Comparison of ENCODE assay signal across 16 cellular contexts in genomic region chr2:68577183-68577582, GRCh38.
A peak's percentile ranks its signal among the peaks of the same experiment; 100 is the strongest.
DNase-seq lines count a peak whose midpoint lies in the region; ATAC-seq, FAIRE-seq and TF ChIP-seq lines count a peak whose summit lies in the region.
"Had no signal": no experiment of that assay in that cellular context is flagged by ENCODE, and none has a peak within 500 bp of the region (broad histone marks: within the 10 kb centered on the region; RNA-seq: fewer than 3 reads in every experiment).

No MANE protein-coding gene starts in this region.

- H3K9ac ChIP-seq in IMR-90 (ENCODE audit: low read depth, low read length) = no peak overlapping the region
- H3K9ac ChIP-seq in endothelial cell of umbilical vein (replicated peaks; ENCODE audit: extremely low read depth, insufficient read depth, low read length) = no peak overlapping the region

- H2BK5ac ChIP-seq in IMR-90 (ENCODE audit: low read depth, low read length, poor library complexity, severe bottlenecking) = no peak overlapping the region

- H3K36me3 Mint-ChIP-seq in activated T-cell treated with anti-CD3 and anti-CD28 coated beads, Interleukin-2, amount 50 U/mL, for 24 hours (ENCODE audit: low read depth) = peaks cover 13% of the 10 kb centered on the region

- no peak overlapping the region for H3K27ac ChIP-seq in IMR-90 (ENCODE audit: insufficient read depth, low read length)
- no peak overlapping the region for H3K27ac ChIP-seq in endothelial cell of umbilical vein (ENCODE audit: insufficient read depth, low read depth, low read length)
- H3K27ac ChIP-seq in WERI-Rb-1 = no peak overlapping the region

- H3K4me2 ChIP-seq in IMR-90 (ENCODE audit: low read depth, low read length) = no peak overlapping the region
- no peak overlapping the region for H3K4me2 ChIP-seq in endothelial cell of umbilical vein (ENCODE audit: insufficient read depth, low read length)

- no peak overlapping the region for H2BK15ac ChIP-seq in IMR-90 (ENCODE audit: low read depth, low read length)

- H3K4me1 ChIP-seq in IMR-90 (ENCODE audit: control insufficient read depth, insufficient read depth, low read length) (no peaks in the 10 kb centered on the region), endothelial cell of umbilical vein (ENCODE audit: control insufficient read depth, extremely low read depth, insufficient read depth, low read length) (peaks cover 3% of the 10 kb centered on the region)

- TF ChIP-seq POLR2A in IMR-90 (IDR thresholded peaks at IDR 0.05; ENCODE audit: low read depth, low read length) (no peak), endothelial cell of umbilical vein (IDR thresholded peaks at IDR 0.05; ENCODE audit: low read depth, low read length) (no peak)

- H4K20me1 ChIP-seq in IMR-90 (ENCODE audit: insufficient read depth, low read length) = no peaks in the 10 kb centered on the region
- H4K20me1 ChIP-seq in endothelial cell of umbilical vein (replicated peaks; ENCODE audit: control insufficient read depth, extremely low read depth, insufficient read depth, low read length) = no peaks in the 10 kb centered on the region

- peak; percentile 29 for DNase-seq in IMR-90
- DNase-seq in amniotic epithelial cell (ENCODE audit: low read depth) = peak; percentile 33
- DNase-seq in endothelial cell of umbilical vein (ENCODE audit: low read depth, low spot score) = no peak
- peak; percentile 51 for DNase-seq in skeletal muscle cell (ENCODE audit: low read depth)
- no peak for DNase-seq in activated T-cell treated with anti-CD3 and anti-CD28 coated beads, Interleukin-2, amount 50 U/mL, for 24 hours
- no peak for DNase-seq in WERI-Rb-1
- DNase-seq: CD8-positive, alpha-beta T cell; COR-L47; DND-41; GDM1; HCEC 1CT; HFFc6 had no signal

- ATAC-seq in IMR-90 (ENCODE audit: low read depth) = no peak
- no peak for ATAC-seq in GM21367 (IDR thresholded peaks at IDR 0.05; ENCODE audit: unreplicated experiment)
- ATAC-seq: CD8-positive, alpha-beta T cell had no signal

- in situ Hi-C loops in IMR-90 (cut with MboI; ENCODE audit: low sequenced_read_pairs) = loop anchor here (25.0 kb wide), 1 partner anchor 90 kb away; no protein-coding TSS in a partner anchor

- H3K9me1 ChIP-seq in IMR-90 (ENCODE audit: insufficient read depth, low read length) (no peaks in the 10 kb centered on the region), endothelial cell of umbilical vein (replicated peaks; ENCODE audit: control insufficient read depth, extremely low read depth, insufficient read depth, low read length) (no peaks in the 10 kb centered on the region)

- no peak overlapping the region for H3K23ac ChIP-seq in IMR-90 (ENCODE audit: low read depth, low read length)

- no peaks in the 10 kb centered on the region for H3K36me3 ChIP-seq in IMR-90 (ENCODE audit: control insufficient read depth, insufficient read depth, low read length)
- no peaks in the 10 kb centered on the region for H3K36me3 ChIP-seq in endothelial cell of umbilical vein (ENCODE audit: control insufficient read depth in 2 of 2, extremely low read depth in 1 of 2, insufficient read depth in 2 of 2, low read length in 2 of 2)
- no peaks in the 10 kb centered on the region for H3K36me3 ChIP-seq in WERI-Rb-1

- H3K4me3 ChIP-seq in IMR-90 (ENCODE audit: insufficient read depth, low read depth, low read length) = no peak overlapping the region
- H3K4me3 ChIP-seq in endothelial cell of umbilical vein (replicated peaks in 1 of 3; ENCODE audit: insufficient read depth in 1 of 3, low read depth in 1 of 3, low read length in 3 of 3) = no peak overlapping the region
- no peak overlapping the region for H3K4me3 ChIP-seq in skeletal muscle cell (ENCODE audit: low read depth, low read length)
- no peak overlapping the region for H3K4me3 ChIP-seq in WERI-Rb-1 (ENCODE audit: low read depth, low read length)

- no peak overlapping the region for H3K27ac Mint-ChIP-seq in activated T-cell treated with anti-CD3 and anti-CD28 coated beads, Interleukin-2, amount 50 U/mL, for 24 hours
- H3K27ac Mint-ChIP-seq: CD14-positive monocyte; CD8-positive, alpha-beta T cell; HFFc6 had no signal

- H2AFZ ChIP-seq in IMR-90 (replicated peaks; ENCODE audit: low read length, poor library complexity) = no peak overlapping the region
- no peak overlapping the region for H2AFZ ChIP-seq in endothelial cell of umbilical vein (ENCODE audit: low read depth, low read length)

- no peaks in the 10 kb centered on the region for H3K4me1 Mint-ChIP-seq in activated T-cell treated with anti-CD3 and anti-CD28 coated beads, Interleukin-2, amount 50 U/mL, for 24 hours (ENCODE audit: low read depth)

- no peak overlapping the region for H2AK5ac ChIP-seq in IMR-90 (ENCODE audit: low read depth, low read length)

- H3K9me3 Mint-ChIP-seq in activated T-cell treated with anti-CD3 and anti-CD28 coated beads, Interleukin-2, amount 50 U/mL, for 24 hours = no peaks in the 10 kb centered on the region
- H3K9me3 Mint-ChIP-seq: CD8-positive, alpha-beta T cell; HFFc6 had no signal

- H4K5ac ChIP-seq in IMR-90 (ENCODE audit: low read depth, low read length) = no peak overlapping the region

- FAIRE-seq in endothelial cell of umbilical vein (lab: Jason Lieb, UNC) = peak; percentile 67
- FAIRE-seq: D721Med, GM19239 had no signal

- H3K14ac ChIP-seq in IMR-90 (replicated peaks; ENCODE audit: low read depth, low read length) = no peak overlapping the region

- H3K18ac ChIP-seq in IMR-90 (ENCODE audit: low read depth, low read length) = no peak overlapping the region

- TF ChIP-seq CTCF in IMR-90 (conservative IDR thresholded peaks at IDR 0.05; ENCODE audit: low read depth, low read length) (no peak), endothelial cell of umbilical vein (IDR thresholded peaks at IDR 0.05; ENCODE audit: extremely low read depth in 1 of 2, insufficient read depth in 1 of 2, low read depth in 1 of 2, low read length in 2 of 2) (no peak), WERI-Rb-1 (IDR thresholded peaks at IDR 0.05; ENCODE audit: low read depth, low read length) (no peak)

- no peak overlapping the region for H2BK20ac ChIP-seq in IMR-90 (ENCODE audit: low read depth, low read length)

- no peak overlapping the region for H2AK9ac ChIP-seq in IMR-90 (replicated peaks; ENCODE audit: low read depth, low read length, poor library complexity)

- no peaks in the 10 kb centered on the region for H3K27me3 ChIP-seq in IMR-90 (ENCODE audit: control insufficient read depth, insufficient read depth, low read length)
- H3K27me3 ChIP-seq in endothelial cell of umbilical vein (ENCODE audit: control insufficient read depth in 2 of 2, insufficient read depth in 2 of 2, low read length in 2 of 2) = no peaks in the 10 kb centered on the region
- no peaks in the 10 kb centered on the region for H3K27me3 ChIP-seq in WERI-Rb-1 (ENCODE audit: insufficient read depth, low read depth, severe bottlenecking)

- intact Hi-C loops in IMR-90 (cut with micrococcal nuclease) (no loop called here), endothelial cell of umbilical vein (cut with micrococcal nuclease) (no loop called here)

- no peaks in the 10 kb centered on the region for H3K27me3 Mint-ChIP-seq in activated T-cell treated with anti-CD3 and anti-CD28 coated beads, Interleukin-2, amount 50 U/mL, for 24 hours

- no peak overlapping the region for H3K4ac ChIP-seq in IMR-90 (ENCODE audit: low read depth, low read length)

- no peak overlapping the region for H4K91ac ChIP-seq in IMR-90 (ENCODE audit: insufficient read depth, low read depth, low read length)

- no peak for TF ChIP-seq RAD21 in IMR-90 (IDR thresholded peaks at IDR 0.05; ENCODE audit: low read length)

- no peak overlapping the region for H4K8ac ChIP-seq in IMR-90 (ENCODE audit: low read depth in 2 of 2, low read length in 2 of 2)

- no peak overlapping the region for H3K4me3 Mint-ChIP-seq in activated T-cell treated with anti-CD3 and anti-CD28 coated beads, Interleukin-2, amount 50 U/mL, for 24 hours
- H3K4me3 Mint-ChIP-seq: CD14-positive monocyte; CD8-positive, alpha-beta T cell; HFFc6 had no signal

- H3K79me1 ChIP-seq in IMR-90 (ENCODE audit: low read depth in 1 of 2, low read length in 2 of 2) = no peaks in the 10 kb centered on the region

- H3K56ac ChIP-seq in IMR-90 (ENCODE audit: extremely low read depth, insufficient read depth, low read length) = no peak overlapping the region

- CTCF ChIA-PET in IMR-90 (lab: Yijun Ruan, JAX) = interaction anchor here (1.1 kb wide), 1 partner anchor 18 kb away, joined by 4 read pairs; no protein-coding TSS in a partner anchor
- CTCF ChIA-PET in endothelial cell of umbilical vein (lab: Charles Lee) = interaction anchor here (1.3 to 3.1 kb wide), 4 partner anchors 10 to 114 kb away, joined by 4 to 29 read pairs (median 4); no protein-coding TSS in a partner anchor

- POLR2A ChIA-PET in IMR-90 (lab: Charles Lee; ENCODE audit: unreplicated experiment) = no interaction called here
- POLR2A ChIA-PET in endothelial cell of umbilical vein (lab: Charles Lee) = no interaction called here

- H2BK120ac ChIP-seq in IMR-90 (ENCODE audit: low read depth, low read length) = no peak overlapping the region

- no peaks in the 10 kb centered on the region for H3K79me2 ChIP-seq in endothelial cell of umbilical vein (ENCODE audit: control insufficient read depth, insufficient read depth, low read length)

- H3K9me3 ChIP-seq in IMR-90 (ENCODE audit: control insufficient read depth, insufficient read depth, low read length) = no peaks in the 10 kb centered on the region
- no peaks in the 10 kb centered on the region for H3K9me3 ChIP-seq in endothelial cell of umbilical vein (replicated peaks; ENCODE audit: control insufficient read depth, insufficient read depth, low read length)
- H3K9me3 ChIP-seq in WERI-Rb-1 (ENCODE audit: severe bottlenecking) = no peaks in the 10 kb centered on the region

- dilution Hi-C loops in IMR-90 (cut with HindIII; ENCODE audit: low sequenced_read_pairs, unreplicated experiment) (no loop called here), endothelial cell of umbilical vein (cut with MboI; ENCODE audit: extremely low pct_ligation_motif_present, low sequenced_read_pairs) (no loop called here)

- BruUV-seq in IMR-90 (replicated peaks; lab: Mats Ljungman, UMichigan) (no TSS peak), endothelial cell of umbilical vein (replicated peaks; lab: Mats Ljungman, UMichigan) (no TSS peak)

TF ChIP-seq in IMR-90, 13 proteins besides CTCF, POLR2A, EP300 and RAD21 (continues in another document):
- no peak for TF ChIP-seq SMC3 (IDR thresholded peaks at IDR 0.05; ENCODE audit: low read depth, low read length)
- TF ChIP-seq CHD1 (IDR thresholded peaks at IDR 0.05; ENCODE audit: low read depth, low read length) = no peak
- no peak for TF ChIP-seq MAFK (IDR thresholded peaks at IDR 0.05; ENCODE audit: low read depth, low read length)
- no peak for TF ChIP-seq MAZ (IDR thresholded peaks at IDR 0.05; ENCODE audit: borderline replicate concordance, low read depth, low read length)
- no peak for TF ChIP-seq FOS (IDR thresholded peaks at IDR 0.05; ENCODE audit: low read depth, low read length)

TF ChIP-seq in endothelial cell of umbilical vein, 7 proteins besides CTCF, POLR2A, EP300 and RAD21:
- TF ChIP-seq FOS (IDR thresholded peaks at IDR 0.05; ENCODE audit: borderline replicate concordance, insufficient read depth, low read length) (peak; percentile 65), GATA2 (IDR thresholded peaks at IDR 0.05; ENCODE audit: insufficient read depth, insufficient read length, low read depth, low read length) (peak; percentile 72), EZH2 (IDR thresholded peaks at IDR 0.05; ENCODE audit: borderline replicate concordance, low read depth, low read length, severe bottlenecking) (no peak)

Comparison
In these comparisons a context has a peak if more than half of its experiments do, and no peak if none do; other contexts are left out.
1. DNase-seq: peak in IMR-90 (single experiment), amniotic epithelial cell (single experiment) and skeletal muscle cell (single experiment); none in endothelial cell of umbilical vein (single experiment), activated T-cell treated with anti-CD3 and anti-CD28 coated beads, Interleukin-2, amount 50 U/mL, for 24 hours (single experiment) and WERI-Rb-1 (single experiment).